ENCODE assay signal across 1 cellular context in genomic region chr20:419556-420168, GRCh38.
TF ChIP-seq lines count a peak whose summit lies in the region.

No MANE protein-coding gene starts in this region.

TF ChIP-seq in WTC11, 78 proteins besides CTCF, POLR2A, EP300 and RAD21:
- TF ChIP-seq NFYB (CRISPR knock-in tag; conservative IDR thresholded peaks at IDR 0.05; ENCODE audit: low read depth) (no peak), HMGXB4 (CRISPR knock-in tag; IDR thresholded peaks at IDR 0.05) (no peak), ZNF425 (CRISPR knock-in tag; conservative IDR thresholded peaks at IDR 0.05) (no peak), HMGA2 (CRISPR knock-in tag; IDR thresholded peaks at IDR 0.05) (no peak), ZMAT4 (CRISPR knock-in tag; IDR thresholded peaks at IDR 0.05) (no peak), ZNF396 (CRISPR knock-in tag; IDR thresholded peaks at IDR 0.05; ENCODE audit: borderline replicate concordance) (no peak), MYBL2 (CRISPR knock-in tag; IDR thresholded peaks at IDR 0.05) (no peak), MLX (CRISPR knock-in tag; IDR thresholded peaks at IDR 0.05) (no peak)
